ENCODE assay signal across 2 cellular contexts in genomic region chr6:31749301-31750036, GRCh38.
TF ChIP-seq lines count a peak whose summit lies in the region.

No MANE protein-coding gene starts in this region.

TF ChIP-seq in HEK293, 187 proteins besides CTCF, POLR2A, EP300 and RAD21 (continues in another document):
- TF ChIP-seq SALL2 (tag by site-specific recombination; IDR thresholded peaks at IDR 0.05; ENCODE audit: borderline replicate concordance) (no peak), ZNF76 (tag by site-specific recombination; IDR thresholded peaks at IDR 0.05; ENCODE audit: borderline replicate concordance, low read depth) (no peak), ZNF776 (tag by site-specific recombination; IDR thresholded peaks at IDR 0.05; ENCODE audit: borderline replicate concordance) (no peak), ZNF792 (tag by site-specific recombination; IDR thresholded peaks at IDR 0.05) (no peak), OSR2 (tag by site-specific recombination; IDR thresholded peaks at IDR 0.05) (peak; percentile 52), ZNF169 (tag by site-specific recombination; IDR thresholded peaks at IDR 0.05) (no peak), ZNF610 (tag by site-specific recombination; IDR thresholded peaks at IDR 0.05; ENCODE audit: borderline replicate concordance) (no peak), ZBTB48 (tag by site-specific recombination; IDR thresholded peaks at IDR 0.05) (no peak), GLI4 (tag by site-specific recombination; IDR thresholded peaks at IDR 0.05) (no peak), GFI1B (tag by site-specific recombination; IDR thresholded peaks at IDR 0.05) (no peak), KLF16 (tag by site-specific recombination; IDR thresholded peaks at IDR 0.05) (no peak), ZNF266 (tag by site-specific recombination; IDR thresholded peaks at IDR 0.05; ENCODE audit: low read depth) (no peak), SP7 (tag by site-specific recombination; IDR thresholded peaks at IDR 0.05) (no peak), PATZ1 (tag by site-specific recombination; IDR thresholded peaks at IDR 0.05) (no peak), ZNF600 (tag by site-specific recombination; IDR thresholded peaks at IDR 0.05) (0 out of 2 replicates have a peak, but pooled peaks have one; percentile 11), PRDM6 (tag by site-specific recombination; IDR thresholded peaks at IDR 0.05) (no peak), SCRT2 (tag by site-specific recombination; IDR thresholded peaks at IDR 0.05) (peak; percentile 86), ZNF629 (tag by site-specific recombination; IDR thresholded peaks at IDR 0.05) (0 out of 2 replicates have a peak, but pooled peaks have one; percentile 39), ZNF138 (tag by site-specific recombination; IDR thresholded peaks at IDR 0.05; ENCODE audit: borderline replicate concordance) (no peak), ZNF121 (tag by site-specific recombination; IDR thresholded peaks at IDR 0.05) (peak; percentile 53; the same call in 1 of the 2 replicates), ZNF645 (tag by site-specific recombination; IDR thresholded peaks at IDR 0.05) (no peak), ZNF175 (tag by site-specific recombination; IDR thresholded peaks at IDR 0.05) (no peak), ZFP37 (tag by site-specific recombination; IDR thresholded peaks at IDR 0.05) (no peak), ZNF621 (tag by site-specific recombination; IDR thresholded peaks at IDR 0.05) (no peak), ZNF639 (tag by site-specific recombination; IDR thresholded peaks at IDR 0.05) (no peak)
- TF ChIP-seq, protein P1, sequence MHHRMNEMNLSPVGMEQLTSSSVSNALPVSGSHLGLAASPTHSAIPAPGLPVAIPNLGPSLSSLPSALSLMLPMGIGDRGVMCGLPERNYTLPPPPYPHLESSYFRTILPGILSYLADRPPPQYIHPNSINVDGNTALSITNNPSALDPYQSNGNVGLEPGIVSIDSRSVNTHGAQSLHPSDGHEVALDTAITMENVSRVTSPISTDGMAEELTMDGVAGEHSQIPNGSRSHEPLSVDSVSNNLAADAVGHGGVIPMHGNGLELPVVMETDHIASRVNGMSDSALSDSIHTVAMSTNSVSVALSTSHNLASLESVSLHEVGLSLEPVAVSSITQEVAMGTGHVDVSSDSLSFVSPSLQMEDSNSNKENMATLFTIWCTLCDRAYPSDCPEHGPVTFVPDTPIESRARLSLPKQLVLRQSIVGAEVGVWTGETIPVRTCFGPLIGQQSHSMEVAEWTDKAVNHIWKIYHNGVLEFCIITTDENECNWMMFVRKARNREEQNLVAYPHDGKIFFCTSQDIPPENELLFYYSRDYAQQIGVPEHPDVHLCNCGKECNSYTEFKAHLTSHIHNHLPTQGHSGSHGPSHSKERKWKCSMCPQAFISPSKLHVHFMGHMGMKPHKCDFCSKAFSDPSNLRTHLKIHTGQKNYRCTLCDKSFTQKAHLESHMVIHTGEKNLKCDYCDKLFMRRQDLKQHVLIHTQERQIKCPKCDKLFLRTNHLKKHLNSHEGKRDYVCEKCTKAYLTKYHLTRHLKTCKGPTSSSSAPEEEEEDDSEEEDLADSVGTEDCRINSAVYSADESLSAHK (tag by site-specific recombination; IDR thresholded peaks at IDR 0.05) = no peak

TF ChIP-seq in GM12878, 131 proteins besides CTCF, POLR2A, EP300 and RAD21:
- TF ChIP-seq HDGF (IDR thresholded peaks at IDR 0.05) = no peak
- TF ChIP-seq, protein P2, sequence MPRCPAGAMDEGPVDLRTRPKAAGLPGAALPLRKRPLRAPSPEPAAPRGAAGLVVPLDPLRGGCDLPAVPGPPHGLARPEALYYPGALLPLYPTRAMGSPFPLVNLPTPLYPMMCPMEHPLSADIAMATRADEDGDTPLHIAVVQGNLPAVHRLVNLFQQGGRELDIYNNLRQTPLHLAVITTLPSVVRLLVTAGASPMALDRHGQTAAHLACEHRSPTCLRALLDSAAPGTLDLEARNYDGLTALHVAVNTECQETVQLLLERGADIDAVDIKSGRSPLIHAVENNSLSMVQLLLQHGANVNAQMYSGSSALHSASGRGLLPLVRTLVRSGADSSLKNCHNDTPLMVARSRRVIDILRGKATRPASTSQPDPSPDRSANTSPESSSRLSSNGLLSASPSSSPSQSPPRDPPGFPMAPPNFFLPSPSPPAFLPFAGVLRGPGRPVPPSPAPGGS (IDR thresholded peaks at IDR 0.05; ENCODE audit: borderline replicate concordance, insufficient read depth, low read depth, low read length, poor library complexity, severe bottlenecking) = peak; percentile 27
